ENCODE assay signal across 13 cellular contexts in the genomic region with DNA sequence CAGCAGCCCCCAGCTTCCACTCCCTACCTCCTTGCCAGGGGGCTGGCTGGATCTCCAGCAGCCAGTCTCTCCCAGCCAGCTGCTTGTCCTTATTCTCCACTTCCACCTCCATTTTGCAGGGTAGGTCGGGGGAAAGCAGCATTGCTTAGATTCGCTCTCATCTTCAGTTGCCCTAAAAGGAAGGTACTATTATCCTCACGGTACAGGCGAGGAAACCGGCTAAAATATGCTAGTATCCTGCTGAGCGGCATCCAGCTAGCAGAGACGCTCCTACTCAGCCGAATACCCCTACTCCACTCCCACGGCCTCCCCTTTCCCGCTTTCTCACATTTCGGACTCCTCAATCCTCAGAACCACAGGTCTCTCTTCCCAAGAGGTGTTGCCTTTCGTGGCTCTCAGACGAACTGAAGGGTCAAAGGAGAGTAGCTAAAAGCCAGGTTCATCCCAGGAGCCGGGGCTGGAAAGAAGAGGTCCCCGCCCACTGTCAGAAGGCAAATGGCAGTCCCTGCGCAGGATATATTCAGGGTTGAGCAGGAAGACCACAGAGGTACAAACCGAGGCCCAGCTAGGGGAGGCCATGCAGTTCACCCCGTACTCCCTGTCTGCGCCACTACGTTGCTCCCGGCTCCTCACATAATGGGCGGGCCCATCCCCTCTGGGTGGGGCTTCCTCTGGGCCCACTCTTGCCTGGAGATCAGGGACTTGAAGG. TPM values are rescaled to one million over a fixed set of nuclear protein-coding genes. Genes with fewer than 3 reads are reported as not detected.
DNase-seq lines count a peak whose midpoint lies in the region; ATAC-seq and TF ChIP-seq lines count a peak whose summit lies in the region.
"Had no signal": no experiment of that assay in that cellular context is flagged by ENCODE, and none has a peak within 500 bp of the region (broad histone marks: within the 10 kb centered on the region; RNA-seq: fewer than 3 reads in every experiment).

No MANE protein-coding gene starts in this region.

- H3K9me3 Mint-ChIP-seq in activated naive CD8-positive, alpha-beta T cell (ENCODE audit: low read depth) = no peaks in the 10 kb centered on the region
- no peaks in the 10 kb centered on the region for H3K9me3 Mint-ChIP-seq in nephron

- peaks cover 10% of the 10 kb centered on the region for H3K4me1 Mint-ChIP-seq in activated naive CD8-positive, alpha-beta T cell (ENCODE audit: low read depth)
- peaks cover 5% of the 10 kb centered on the region for H3K4me1 Mint-ChIP-seq in nephron

- H3K9ac ChIP-seq in ES-I3 (ENCODE audit: low read depth, low read length) = peak overlapping the region; percentile 62; the same call in 1 of the 2 replicates

- peaks cover 23% of the 10 kb centered on the region for H3K27me3 Mint-ChIP-seq in activated naive CD8-positive, alpha-beta T cell
- peaks cover 58% of the 10 kb centered on the region for H3K27me3 Mint-ChIP-seq in nephron (ENCODE audit: low read depth)

- peak; percentile 65; the same call in 1 of the 2 replicates for TF ChIP-seq CTCF in C4-2B (conservative IDR thresholded peaks at IDR 0.05)
- no peak for TF ChIP-seq CTCF in nephron (IDR thresholded peaks at IDR 0.05; ENCODE audit: unreplicated experiment in 3 of 3)
- no peak for TF ChIP-seq CTCF in left lung (IDR thresholded peaks at IDR 0.05)
- TF ChIP-seq CTCF in suprapubic skin (IDR thresholded peaks at IDR 0.05) = no peak

- no peaks in the 10 kb centered on the region for H3K4me1 ChIP-seq in ES-I3 (ENCODE audit: insufficient read depth, low read length)
- H3K4me1 ChIP-seq in left lung = peaks cover 0 to 13% of the 10 kb centered on the region in 2 donors
- peaks cover 19% of the 10 kb centered on the region for H3K4me1 ChIP-seq in suprapubic skin

- no peak for TF ChIP-seq EP300 in suprapubic skin (IDR thresholded peaks at IDR 0.05)

- H3K27me3 ChIP-seq in left lung (peaks cover 37 to 66% of the 10 kb centered on the region in 2 donors), suprapubic skin (peaks cover 53% of the 10 kb centered on the region)

- no peak for DNase-seq in left lung
- no peak for DNase-seq in suprapubic skin (ENCODE audit: low spot score in 2 of 2)
- DNase-seq: DMS 273 treated with DMSO at 0.1 percent for 48 hours, NCI-H510A had no signal

- no peak overlapping the region for H3K27ac ChIP-seq in C4-2B
- H3K27ac ChIP-seq in left lung = no peak overlapping the region
- H3K27ac ChIP-seq in suprapubic skin = no peak overlapping the region
- H3K27ac ChIP-seq: SJSA1 had no signal

- ATAC-seq in left lung (no peak), GM19463 (IDR thresholded peaks at IDR 0.05; ENCODE audit: unreplicated experiment) (no peak)

- H3K4me3 ChIP-seq in left lung (no peak overlapping the region), suprapubic skin (no peak overlapping the region)
- H3K4me3 ChIP-seq: GM12878, mucosa of descending colon, SJSA1, smooth muscle cell had no signal

- peak overlapping the region; percentile 79 for H3K4me3 Mint-ChIP-seq in activated naive CD8-positive, alpha-beta T cell
- peak overlapping the region; percentile 75 to 79 (median 77) for H3K4me3 Mint-ChIP-seq in nephron

- H3K27ac Mint-ChIP-seq in activated naive CD8-positive, alpha-beta T cell = no peak overlapping the region
- no peak overlapping the region for H3K27ac Mint-ChIP-seq in nephron

- no peak for TF ChIP-seq POLR2A in suprapubic skin (IDR thresholded peaks at IDR 0.05)

- 70% methylated on average over 20 of the region's 22 CpGs for WGBS in suprapubic skin

- intact Hi-C loops in left lung (cut with DNase I) = no loop called here

- H3K9me3 ChIP-seq in ES-I3 (ENCODE audit: control insufficient read depth, insufficient read depth, low read length) = no peaks in the 10 kb centered on the region
- H3K9me3 ChIP-seq in left lung = no peaks in the 10 kb centered on the region
- no peaks in the 10 kb centered on the region for H3K9me3 ChIP-seq in suprapubic skin
- H3K9me3 ChIP-seq: mucosa of descending colon, SJSA1 had no signal

- H3K36me3 ChIP-seq in ES-I3 (ENCODE audit: insufficient read depth, low read length) (no peaks in the 10 kb centered on the region), left lung (no peaks in the 10 kb centered on the region), suprapubic skin (no peaks in the 10 kb centered on the region)
- H3K36me3 ChIP-seq: SJSA1 had no signal

- no peaks in the 10 kb centered on the region for H3K36me3 Mint-ChIP-seq in activated naive CD8-positive, alpha-beta T cell
- no peaks in the 10 kb centered on the region for H3K36me3 Mint-ChIP-seq in nephron (ENCODE audit: low read depth)

RNA-seq across cellular contexts. Expression of gene RAB11FIP4, which starts 1.6 kb away (rescaled TPM):
- total RNA-seq in left lung (10 to 100 TPM; 13.5 to 19.9 TPM), suprapubic skin (10 to 100 TPM; 28.9 to 46.8 (median 35.7) TPM)
